ENCODE assay signal across 1 cellular context in the genomic region with DNA sequence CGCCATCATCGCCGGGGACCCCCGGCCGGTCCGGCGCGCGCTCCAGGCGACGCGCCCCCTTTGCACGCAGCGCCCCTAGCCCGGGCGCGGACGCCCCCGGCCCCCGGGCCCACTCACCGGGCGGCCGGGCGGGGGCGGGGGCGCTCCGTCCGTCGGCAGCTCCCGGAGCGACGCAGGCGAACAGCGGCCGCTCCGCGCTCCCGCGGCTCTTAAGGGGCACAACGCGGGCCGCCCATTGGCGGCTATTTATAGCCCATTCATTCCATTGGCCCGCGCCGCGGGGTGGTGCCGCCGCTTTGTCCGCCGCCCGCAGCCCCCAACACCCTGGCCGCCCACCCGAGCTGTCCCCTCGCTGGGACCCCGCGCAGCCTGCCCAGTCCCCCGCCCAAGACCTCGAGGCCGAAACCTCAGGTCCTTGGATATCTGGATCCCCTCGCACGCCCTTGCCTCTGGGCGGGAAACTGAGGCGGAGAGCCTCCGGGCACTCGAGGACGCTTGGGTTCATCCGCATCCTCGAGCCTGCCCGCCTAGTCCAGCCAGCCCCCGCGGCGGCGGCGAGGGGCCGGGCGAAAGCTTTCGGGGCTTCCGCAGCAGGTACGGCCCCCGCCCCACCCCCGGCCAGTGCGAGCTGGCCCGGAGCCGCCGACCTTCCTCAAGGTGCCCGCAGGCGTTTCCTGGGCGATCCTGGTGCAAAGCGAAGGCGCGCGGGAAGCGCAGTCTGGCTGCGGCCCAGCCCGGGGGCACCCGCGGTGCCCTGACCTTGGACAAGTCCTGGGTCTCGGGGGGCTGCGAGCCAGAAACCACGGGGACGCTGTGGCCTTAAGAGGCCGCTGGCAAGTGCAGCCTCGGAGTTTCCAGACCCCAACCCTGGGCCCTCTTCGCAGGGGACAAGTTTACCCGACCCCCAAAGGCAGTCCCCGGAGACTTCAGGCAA.
TF ChIP-seq lines count a peak whose summit lies in the region.

A gene (minus strand): TSS at position 182 of the 934 bp plus-strand sequence. CDS start 337 bp downstream, outside the sequence.

TF ChIP-seq in GM23338, 12 proteins besides CTCF, POLR2A, EP300 and RAD21 (continued from another document):
- TF ChIP-seq, protein P1, sequence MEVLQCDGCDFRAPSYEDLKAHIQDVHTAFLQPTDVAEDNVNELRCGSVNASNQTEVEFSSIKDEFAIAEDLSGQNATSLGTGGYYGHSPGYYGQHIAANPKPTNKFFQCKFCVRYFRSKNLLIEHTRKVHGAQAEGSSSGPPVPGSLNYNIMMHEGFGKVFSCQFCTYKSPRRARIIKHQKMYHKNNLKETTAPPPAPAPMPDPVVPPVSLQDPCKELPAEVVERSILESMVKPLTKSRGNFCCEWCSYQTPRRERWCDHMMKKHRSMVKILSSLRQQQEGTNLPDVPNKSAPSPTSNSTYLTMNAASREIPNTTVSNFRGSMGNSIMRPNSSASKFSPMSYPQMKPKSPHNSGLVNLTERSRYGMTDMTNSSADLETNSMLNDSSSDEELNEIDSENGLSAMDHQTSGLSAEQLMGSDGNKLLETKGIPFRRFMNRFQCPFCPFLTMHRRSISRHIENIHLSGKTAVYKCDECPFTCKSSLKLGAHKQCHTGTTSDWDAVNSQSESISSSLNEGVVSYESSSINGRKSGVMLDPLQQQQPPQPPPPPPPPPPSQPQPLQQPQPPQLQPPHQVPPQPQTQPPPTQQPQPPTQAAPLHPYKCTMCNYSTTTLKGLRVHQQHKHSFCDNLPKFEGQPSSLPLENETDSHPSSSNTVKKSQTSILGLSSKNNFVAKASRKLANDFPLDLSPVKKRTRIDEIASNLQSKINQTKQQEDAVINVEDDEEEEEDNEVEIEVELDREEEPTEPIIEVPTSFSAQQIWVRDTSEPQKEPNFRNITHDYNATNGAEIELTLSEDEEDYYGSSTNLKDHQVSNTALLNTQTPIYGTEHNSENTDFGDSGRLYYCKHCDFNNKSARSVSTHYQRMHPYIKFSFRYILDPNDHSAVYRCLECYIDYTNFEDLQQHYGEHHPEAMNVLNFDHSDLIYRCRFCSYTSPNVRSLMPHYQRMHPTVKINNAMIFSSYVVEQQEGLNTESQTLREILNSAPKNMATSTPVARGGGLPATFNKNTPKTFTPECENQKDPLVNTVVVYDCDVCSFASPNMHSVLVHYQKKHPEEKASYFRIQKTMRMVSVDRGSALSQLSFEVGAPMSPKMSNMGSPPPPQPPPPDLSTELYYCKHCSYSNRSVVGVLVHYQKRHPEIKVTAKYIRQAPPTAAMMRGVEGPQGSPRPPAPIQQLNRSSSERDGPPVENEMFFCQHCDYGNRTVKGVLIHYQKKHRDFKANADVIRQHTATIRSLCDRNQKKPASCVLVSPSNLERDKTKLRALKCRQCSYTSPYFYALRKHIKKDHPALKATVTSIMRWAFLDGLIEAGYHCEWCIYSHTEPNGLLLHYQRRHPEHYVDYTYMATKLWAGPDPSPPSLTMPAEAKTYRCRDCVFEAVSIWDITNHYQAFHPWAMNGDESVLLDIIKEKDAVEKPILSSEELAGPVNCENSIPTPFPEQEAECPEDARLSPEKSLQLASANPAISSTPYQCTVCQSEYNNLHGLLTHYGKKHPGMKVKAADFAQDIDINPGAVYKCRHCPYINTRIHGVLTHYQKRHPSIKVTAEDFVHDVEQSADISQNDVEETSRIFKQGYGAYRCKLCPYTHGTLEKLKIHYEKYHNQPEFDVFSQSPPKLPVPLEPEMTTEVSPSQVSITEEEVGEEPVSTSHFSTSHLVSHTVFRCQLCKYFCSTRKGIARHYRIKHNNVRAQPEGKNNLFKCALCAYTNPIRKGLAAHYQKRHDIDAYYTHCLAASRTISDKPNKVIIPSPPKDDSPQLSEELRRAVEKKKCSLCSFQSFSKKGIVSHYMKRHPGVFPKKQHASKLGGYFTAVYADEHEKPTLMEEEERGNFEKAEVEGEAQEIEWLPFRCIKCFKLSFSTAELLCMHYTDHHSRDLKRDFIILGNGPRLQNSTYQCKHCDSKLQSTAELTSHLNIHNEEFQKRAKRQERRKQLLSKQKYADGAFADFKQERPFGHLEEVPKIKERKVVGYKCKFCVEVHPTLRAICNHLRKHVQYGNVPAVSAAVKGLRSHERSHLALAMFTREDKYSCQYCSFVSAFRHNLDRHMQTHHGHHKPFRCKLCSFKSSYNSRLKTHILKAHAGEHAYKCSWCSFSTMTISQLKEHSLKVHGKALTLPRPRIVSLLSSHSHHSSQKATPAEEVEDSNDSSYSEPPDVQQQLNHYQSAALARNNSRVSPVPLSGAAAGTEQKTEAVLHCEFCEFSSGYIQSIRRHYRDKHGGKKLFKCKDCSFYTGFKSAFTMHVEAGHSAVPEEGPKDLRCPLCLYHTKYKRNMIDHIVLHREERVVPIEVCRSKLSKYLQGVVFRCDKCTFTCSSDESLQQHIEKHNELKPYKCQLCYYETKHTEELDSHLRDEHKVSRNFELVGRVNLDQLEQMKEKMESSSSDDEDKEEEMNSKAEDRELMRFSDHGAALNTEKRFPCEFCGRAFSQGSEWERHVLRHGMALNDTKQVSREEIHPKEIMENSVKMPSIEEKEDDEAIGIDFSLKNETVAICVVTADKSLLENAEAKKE (CRISPR knock-in tag; IDR thresholded peaks at IDR 0.05): no peak
- peak; percentile 51 for TF ChIP-seq POLR2AphosphoS5 (IDR thresholded peaks at IDR 0.05; ENCODE audit: low read depth)
- TF ChIP-seq EZH2phosphoT487 (IDR thresholded peaks at IDR 0.05; ENCODE audit: unreplicated experiment): no peak
- TF ChIP-seq JUNB (IDR thresholded peaks at IDR 0.05; ENCODE audit: unreplicated experiment): no peak
- peak; percentile 19; the same call in 1 of the 2 replicates for TF ChIP-seq CREB1 (CRISPR knock-in tag; IDR thresholded peaks at IDR 0.05; ENCODE audit: low read depth)
- no peak for TF ChIP-seq STAT1 (IDR thresholded peaks at IDR 0.05; ENCODE audit: unreplicated experiment)
- TF ChIP-seq, protein P2, sequence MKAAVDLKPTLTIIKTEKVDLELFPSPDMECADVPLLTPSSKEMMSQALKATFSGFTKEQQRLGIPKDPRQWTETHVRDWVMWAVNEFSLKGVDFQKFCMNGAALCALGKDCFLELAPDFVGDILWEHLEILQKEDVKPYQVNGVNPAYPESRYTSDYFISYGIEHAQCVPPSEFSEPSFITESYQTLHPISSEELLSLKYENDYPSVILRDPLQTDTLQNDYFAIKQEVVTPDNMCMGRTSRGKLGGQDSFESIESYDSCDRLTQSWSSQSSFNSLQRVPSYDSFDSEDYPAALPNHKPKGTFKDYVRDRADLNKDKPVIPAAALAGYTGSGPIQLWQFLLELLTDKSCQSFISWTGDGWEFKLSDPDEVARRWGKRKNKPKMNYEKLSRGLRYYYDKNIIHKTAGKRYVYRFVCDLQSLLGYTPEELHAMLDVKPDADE (IDR thresholded peaks at IDR 0.05): no peak
